20 cellular contexts compared by ENCODE assay signal in genomic region chr12:40263616-40264409, GRCh38. TPM values are rescaled to one million over a fixed set of nuclear protein-coding genes. Genes with fewer than 3 reads are reported as not detected.
DNase-seq lines count a peak whose midpoint lies in the region; ATAC-seq, FAIRE-seq and TF ChIP-seq lines count a peak whose summit lies in the region.
"Had no signal": no experiment of that assay in that cellular context is flagged by ENCODE, and none has a peak within 500 bp of the region (broad histone marks: within the 10 kb centered on the region; RNA-seq: fewer than 3 reads in every experiment).

No MANE protein-coding gene starts in this region.

- TF ChIP-seq CTCF in NB4 (IDR thresholded peaks at IDR 0.05; ENCODE audit: low read depth, low read length): no peak
- no peak for TF ChIP-seq CTCF in WERI-Rb-1 (IDR thresholded peaks at IDR 0.05; ENCODE audit: low read depth, low read length)

- CTCF ChIA-PET in activated CD4-positive, alpha-beta memory T cell treated with anti-CD3 and anti-CD28 coated beads, Interleukin-2, amount 10 ng/mL, durations not matched to agents 7 days and 5 days (lab: Charles Lee): no interaction called here

- no peaks in the 10 kb centered on the region for H3K36me3 ChIP-seq in WERI-Rb-1

- no peak overlapping the region for H3K27ac Mint-ChIP-seq in activated CD4-positive, alpha-beta memory T cell treated with anti-CD3 and anti-CD28 coated beads, Interleukin-2, amount 10 ng/mL, durations not matched to agents 7 days and 5 days
- H3K27ac Mint-ChIP-seq: activated naive CD4-positive, alpha-beta T cell treated with anti-CD3 and anti-CD28 coated beads for 36 hours; dendritic cell treated with granulocyte-macrophage colony-stimulating factor and Interleukin-4, amounts not matched to agents 40 ng/mL and 50 ng/mL, for 4 days; H9 had no signal

- H3K4me3 ChIP-seq in NB4 (ENCODE audit: low read depth, low read length): no peak overlapping the region
- H3K4me3 ChIP-seq in WERI-Rb-1 (ENCODE audit: low read depth, low read length): no peak overlapping the region
- H3K4me3 ChIP-seq: A549, heart left ventricle had no signal

- peak; percentile 8 for DNase-seq in NB4 (ENCODE audit: low read depth)
- no peak for DNase-seq in WERI-Rb-1
- DNase-seq in activated CD4-positive, alpha-beta memory T cell treated with anti-CD3 and anti-CD28 coated beads, Interleukin-2, amount 10 ng/mL, durations not matched to agents 7 days and 5 days: no peak
- DNase-seq in T-helper 1 cell: no peak
- DNase-seq in NCI-H1417 treated with DMSO at 0.1 percent for 48 hours (lab: John Stamatoyannopoulos, UW): no peak
- DNase-seq: activated CD4-positive, alpha-beta T cell treated with anti-CD3 and anti-CD28 coated beads for 48 hours; activated naive CD4-positive, alpha-beta T cell treated with anti-CD3 and anti-CD28 coated beads for 36 hours; H9; heart left ventricle; islet precursor cell; mammary epithelial cell; NCI-H1105; T-helper 2 cell had no signal

- H3K9me3 Mint-ChIP-seq in activated CD4-positive, alpha-beta memory T cell treated with anti-CD3 and anti-CD28 coated beads, Interleukin-2, amount 10 ng/mL, durations not matched to agents 7 days and 5 days: no peaks in the 10 kb centered on the region
- H3K9me3 Mint-ChIP-seq: dendritic cell treated with granulocyte-macrophage colony-stimulating factor and Interleukin-4, amounts not matched to agents 40 ng/mL and 50 ng/mL, for 4 days had no signal

- no peaks in the 10 kb centered on the region for H3K27me3 ChIP-seq in WERI-Rb-1 (ENCODE audit: insufficient read depth, low read depth, severe bottlenecking)
- H3K27me3 ChIP-seq: heart left ventricle had no signal

- H3K27me3 Mint-ChIP-seq in activated CD4-positive, alpha-beta memory T cell treated with anti-CD3 and anti-CD28 coated beads, Interleukin-2, amount 10 ng/mL, durations not matched to agents 7 days and 5 days: no peaks in the 10 kb centered on the region

- H3K4me1 Mint-ChIP-seq in activated CD4-positive, alpha-beta memory T cell treated with anti-CD3 and anti-CD28 coated beads, Interleukin-2, amount 10 ng/mL, durations not matched to agents 7 days and 5 days: no peaks in the 10 kb centered on the region

- no peaks in the 10 kb centered on the region for H3K9me3 ChIP-seq in WERI-Rb-1 (ENCODE audit: severe bottlenecking)

- TF ChIP-seq POLR2A in NB4 (IDR thresholded peaks at IDR 0.05; ENCODE audit: extremely low read depth, insufficient read length): no peak

- FAIRE-seq in A204.1 (lab: Jason Lieb, UNC) (peak; percentile 72), endometrium (lab: Jason Lieb, UNC) (peak; percentile 43)
- FAIRE-seq: A549, urothelium cell line had no signal

- POLR2A ChIA-PET in activated CD4-positive, alpha-beta memory T cell treated with anti-CD3 and anti-CD28 coated beads, Interleukin-2, amount 10 ng/mL, durations not matched to agents 7 days and 5 days (lab: Charles Lee): no interaction called here

- no peak overlapping the region for H3K4me3 Mint-ChIP-seq in activated CD4-positive, alpha-beta memory T cell treated with anti-CD3 and anti-CD28 coated beads, Interleukin-2, amount 10 ng/mL, durations not matched to agents 7 days and 5 days
- H3K4me3 Mint-ChIP-seq: activated naive CD4-positive, alpha-beta T cell treated with anti-CD3 and anti-CD28 coated beads for 36 hours; dendritic cell treated with granulocyte-macrophage colony-stimulating factor and Interleukin-4, amounts not matched to agents 40 ng/mL and 50 ng/mL, for 4 days; H9 had no signal

- no peak overlapping the region for H3K27ac ChIP-seq in WERI-Rb-1
- H3K27ac ChIP-seq: A549, epithelial cell of prostate, heart left ventricle had no signal

- peak; percentile 47 for ATAC-seq in GM19395 (IDR thresholded peaks at IDR 0.05; ENCODE audit: unreplicated experiment)
- ATAC-seq: A549, heart left ventricle had no signal

- H3K36me3 Mint-ChIP-seq in activated CD4-positive, alpha-beta memory T cell treated with anti-CD3 and anti-CD28 coated beads, Interleukin-2, amount 10 ng/mL, durations not matched to agents 7 days and 5 days (ENCODE audit: low read depth): no peaks in the 10 kb centered on the region

RNA-seq across cellular contexts. Expression of gene LRRK2, which starts 39.0 kb away (rescaled TPM):
- under 1 TPM; 0.05 to 0.25 TPM for total RNA-seq in activated CD4-positive, alpha-beta memory T cell treated with anti-CD3 and anti-CD28 coated beads, Interleukin-2, amount 10 ng/mL, durations not matched to agents 7 days and 5 days
- total RNA-seq: activated naive CD4-positive, alpha-beta T cell treated with anti-CD3 and anti-CD28 coated beads for 36 hours had no signal
